In the genomic region with DNA sequence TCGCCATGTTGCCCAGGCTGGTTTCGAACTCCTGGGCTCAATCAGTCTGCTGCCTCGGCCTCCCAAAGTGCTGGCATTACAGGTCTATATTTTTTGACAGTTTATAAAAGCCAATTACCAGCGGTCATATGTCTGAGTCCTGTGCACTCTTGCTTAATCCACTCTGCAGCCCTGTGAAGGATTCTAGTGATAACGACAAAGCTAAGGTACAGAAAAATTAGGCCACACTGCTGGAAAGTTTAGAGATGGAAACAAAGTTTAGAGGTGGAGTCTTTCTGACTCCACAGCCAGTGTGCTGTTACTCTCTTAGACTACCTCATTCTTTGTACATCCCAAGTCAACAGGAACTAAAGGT, we compare ENCODE assay signal across 8 cellular contexts. TPM values are rescaled to one million over a fixed set of nuclear protein-coding genes. Genes with fewer than 3 reads are reported as not detected.
DNase-seq lines count a peak whose midpoint lies in the region; ATAC-seq and TF ChIP-seq lines count a peak whose summit lies in the region.

No MANE protein-coding gene starts in this region.

- H3K27me3 ChIP-seq in DOHH2 (ENCODE audit: control insufficient read depth, low read length) = no peaks in the 10 kb centered on the region; the same call in 1 of the 2 replicates
- H3K27me3 ChIP-seq in trophoblast cell (ENCODE audit: insufficient read depth, low read length) = no peaks in the 10 kb centered on the region

- H3F3A ChIP-seq in DOHH2 (ENCODE audit: control insufficient read depth, insufficient read depth) = no peaks in the 10 kb centered on the region

- H3K9me3 ChIP-seq in DOHH2 (ENCODE audit: control insufficient read depth, insufficient read depth, low read length) (no peaks in the 10 kb centered on the region), trophoblast cell (ENCODE audit: insufficient read depth, low read depth, low read length) (no peaks in the 10 kb centered on the region)

- H3K79me1 ChIP-seq in trophoblast cell (ENCODE audit: low read length) = peaks cover 3% of the 10 kb centered on the region

- peak overlapping the region; percentile 68 for H3K4me2 ChIP-seq in DOHH2 (ENCODE audit: low read length)
- peak overlapping the region; percentile 57 for H3K4me2 ChIP-seq in trophoblast cell (ENCODE audit: low read length)

- no peak overlapping the region for H2BK5ac ChIP-seq in trophoblast cell (ENCODE audit: low read depth, low read length, poor library complexity)

- peak overlapping the region; percentile 35 for H2AFZ ChIP-seq in trophoblast cell (ENCODE audit: insufficient read depth, low read length, poor library complexity)

- no peaks in the 10 kb centered on the region for H3K9me2 ChIP-seq in DOHH2 (replicated peaks; ENCODE audit: control insufficient read depth, low read length)

- no peak overlapping the region for H3K14ac ChIP-seq in trophoblast cell (ENCODE audit: low read length)

- no CpG with 5 or more reads among the region's 5 CpGs for WGBS in trophoblast cell (ENCODE audit: extremely low coverage, insufficient coverage, insufficient read length)

- no peak overlapping the region for H2AK5ac ChIP-seq in trophoblast cell (ENCODE audit: low read length)

- ATAC-seq in GM21390 (IDR thresholded peaks at IDR 0.05; ENCODE audit: unreplicated experiment) (no peak), GM19467 (IDR thresholded peaks at IDR 0.05; ENCODE audit: unreplicated experiment) (no peak)

- no peak overlapping the region for H2BK120ac ChIP-seq in trophoblast cell (ENCODE audit: insufficient read depth, low read length, poor library complexity)

- no peak overlapping the region for H3K9ac ChIP-seq in trophoblast cell (ENCODE audit: low read length)

- H3K27ac ChIP-seq in DOHH2 (ENCODE audit: low read depth, low read length) (peak overlapping the region; percentile 62), epithelial cell of prostate (peak overlapping the region; percentile 95), trophoblast cell (ENCODE audit: low read depth, low read length) (no peak overlapping the region)

- H4K20me1 ChIP-seq in DOHH2 (ENCODE audit: control insufficient read depth, insufficient read depth, low read depth, low read length) = no peaks in the 10 kb centered on the region

- H3K79me2 ChIP-seq in DOHH2 (ENCODE audit: control insufficient read depth, low read length) (peaks cover 57% of the 10 kb centered on the region), trophoblast cell (ENCODE audit: control insufficient read depth, insufficient read depth, low read length, poor library complexity) (peaks cover 2% of the 10 kb centered on the region)

- H2BK12ac ChIP-seq in trophoblast cell (ENCODE audit: low read length) = no peak overlapping the region

- H3K36me3 ChIP-seq in DOHH2 (ENCODE audit: control insufficient read depth, low read length) (peaks cover 41% of the 10 kb centered on the region), trophoblast cell (ENCODE audit: control insufficient read depth in 1 of 2, insufficient read depth in 2 of 2, low read length in 2 of 2) (no peaks in the 10 kb centered on the region)

- H3K18ac ChIP-seq in trophoblast cell (ENCODE audit: low read length) = peak overlapping the region; percentile 81

- peak overlapping the region; percentile 96 for H4K8ac ChIP-seq in trophoblast cell (ENCODE audit: low read depth, low read length)

- no peak overlapping the region for H3K4ac ChIP-seq in trophoblast cell (ENCODE audit: low read depth, low read length)

- peak overlapping the region; percentile 79 for H4K91ac ChIP-seq in trophoblast cell (ENCODE audit: low read depth, low read length)

- H3K23ac ChIP-seq in trophoblast cell (ENCODE audit: low read length) = no peak overlapping the region

- DNase-seq in OCI-M1 (lab: John Stamatoyannopoulos, UW) (peak; percentile 69), epithelial cell of prostate (ENCODE audit: low read depth, low spot score) (no peak), trophoblast cell (no peak), islet precursor cell (no peak), ecto neural progenitor cell (ENCODE audit: low spot score) (no peak)

- H3K4me1 ChIP-seq in DOHH2 (ENCODE audit: control insufficient read depth, low read length) = peaks cover 41% of the 10 kb centered on the region
- H3K4me1 ChIP-seq in trophoblast cell (ENCODE audit: control insufficient read depth in 1 of 2, insufficient read depth in 2 of 2, low read length in 2 of 2) = peaks cover 12 to 13% of the 10 kb centered on the region in 2 experiments

- H3K4me3 ChIP-seq in DOHH2 (ENCODE audit: low read length) (peak overlapping the region; percentile 83), trophoblast cell (ENCODE audit: low read depth, low read length) (no peak overlapping the region)

- H4K12ac ChIP-seq in trophoblast cell (ENCODE audit: low read depth, low read length) = peak overlapping the region; percentile 74

- TF ChIP-seq CTCF in DOHH2 (IDR thresholded peaks at IDR 0.05; ENCODE audit: low read depth, low read length, poor library complexity, severe bottlenecking) = no peak

RNA-seq across cellular contexts. Expression of a gene that starts 0.7 kb away (rescaled TPM):
- 9.6 and 10.1 TPM in 2 replicates for polyA plus RNA-seq in trophoblast cell (2013)
